In genomic region chr3:56254835-56255234, GRCh38 we compare ENCODE assay signal across 16 cellular contexts.
DNase-seq lines count a peak whose midpoint lies in the region; ATAC-seq, FAIRE-seq and TF ChIP-seq lines count a peak whose summit lies in the region.
"Had no signal": no experiment of that assay in that cellular context is flagged by ENCODE, and none has a peak within 500 bp of the region (broad histone marks: within the 10 kb centered on the region; RNA-seq: fewer than 3 reads in every experiment).

No MANE protein-coding gene starts in this region.

- no peaks in the 10 kb centered on the region for H3K9me3 ChIP-seq in GM12878 (replicated peaks; ENCODE audit: control insufficient read depth, insufficient read depth, low read length)
- H3K9me3 ChIP-seq: colonic mucosa, HAP-1, right atrium auricular region, SJCRH30, thoracic aorta had no signal

- intact Hi-C loops in GM12878 (cut with micrococcal nuclease; ENCODE audit: unreplicated experiment), result loop anchor here (5.0 kb wide), 1 partner anchor 768 kb away; the partner anchor contains the start of gene WNT5A

- ATAC-seq in GM12878 (no peak), GM19463 (IDR thresholded peaks at IDR 0.05; ENCODE audit: unreplicated experiment) (no peak)

- CTCF ChIA-PET in GM12878 (lab: Yijun Ruan, JAX), result interaction anchor here (1.5 to 2.0 kb wide), 2 partner anchors 9 to 12 kb away, joined by 3 to 7 read pairs; no protein-coding TSS in a partner anchor

- H3K4me3 ChIP-seq in AG09309 (ENCODE audit: control insufficient read depth, low read depth, low read length) (no peak overlapping the region), HFF-Myc (replicated peaks; ENCODE audit: low read depth, low read length) (no peak overlapping the region), GM12878 (no peak overlapping the region)
- H3K4me3 ChIP-seq: BLaER1, colonic mucosa, HAP-1, hepatocyte, right atrium auricular region, SJCRH30, thoracic aorta had no signal

- no peak for DNase-seq in AG09309 (ENCODE audit: low read depth)
- DNase-seq in HFF-Myc (ENCODE audit: extremely low read depth, low read depth), result no peak
- DNase-seq in GM12878 (ENCODE audit: low read depth, low spot score), result no peak
- DNase-seq in iPS-NIHi11 (ENCODE audit: low spot score), result peak; percentile 40
- no peak for DNase-seq in HUDEP-2 (lab: John Stamatoyannopoulos, UW; ENCODE audit: unreplicated experiment in 76 of 76)
- DNase-seq in EL, result no peak
- no peak for DNase-seq in middle frontal gyrus (ENCODE audit: extremely low spot score, low spot score)
- DNase-seq: colonic mucosa, NCI-H2227 treated with DMSO at 0.1 percent for 48 hours, SJCRH30 had no signal

- RAD21 ChIA-PET in GM12878 (lab: Charles Lee; ENCODE audit: unreplicated experiment), result no interaction called here

- SMC1A ChIA-PET in GM12878 (lab: Charles Lee; ENCODE audit: uncharacterized antibody, unreplicated experiment), result interaction anchor here (1.8 kb wide), 1 partner anchor 10 kb away, joined by 5 read pairs; no protein-coding TSS in a partner anchor

- no peaks in the 10 kb centered on the region for H3K36me3 ChIP-seq in GM12878 (ENCODE audit: control insufficient read depth in 2 of 2, insufficient read depth in 2 of 2, low read length in 1 of 2)
- H3K36me3 ChIP-seq: BLaER1, colonic mucosa, HAP-1, right atrium auricular region, SJCRH30, thoracic aorta had no signal

- no peak for TF ChIP-seq RAD21 in GM12878 (IDR thresholded peaks at IDR 0.05; ENCODE audit: insufficient read depth, low read depth, low read length)

- no peak overlapping the region for H3K27ac ChIP-seq in GM12878 (ENCODE audit: control insufficient read depth, insufficient read depth)
- H3K27ac ChIP-seq: BLaER1, colonic mucosa, hepatocyte, right atrium auricular region, SJCRH30, thoracic aorta had no signal

- TF ChIP-seq CTCF in AG09309 (IDR thresholded peaks at IDR 0.05; ENCODE audit: control insufficient read depth, insufficient read depth, low read depth, low read length, missing control alignments) (peak; percentile 33), HFF-Myc (IDR thresholded peaks at IDR 0.05; ENCODE audit: low read depth, low read length, missing control alignments) (peak; percentile 31), GM12878 (IDR thresholded peaks at IDR 0.05 in 2 of 3, conservative IDR thresholded peaks at IDR 0.05 in 1 of 3; ENCODE audit: control insufficient read depth in 2 of 3, extremely low read depth in 1 of 3, insufficient read depth in 1 of 3, low read depth in 3 of 3, low read length in 3 of 3) (peak in 2 of 3 experiments; percentile 28 to 36; a peak in 2 of 6 replicates)

- no peak overlapping the region for H3K4me2 ChIP-seq in GM12878 (ENCODE audit: control insufficient read depth, insufficient read depth)
- H3K4me2 ChIP-seq: BLaER1, hepatocyte had no signal

- FAIRE-seq in GM12878 (lab: Jason Lieb, UNC), result no peak

- WGBS in GM12878 (ENCODE audit: insufficient coverage, insufficient replicate concordance, low lambda C conversion rate, missing lambda C conversion rate), result 1% methylated on average over 3 of the region's 3 CpGs

- POLR2A ChIA-PET in GM12878 (lab: Charles Lee), result no interaction called here

- H2AFZ ChIP-seq in GM12878 (ENCODE audit: control insufficient read depth, low read depth, low read length), result no peak overlapping the region
- H2AFZ ChIP-seq: hepatocyte had no signal

- no peak overlapping the region for H3K9ac ChIP-seq in GM12878 (ENCODE audit: control insufficient read depth, insufficient read depth, low read length)
- H3K9ac ChIP-seq: BLaER1 had no signal

- in situ Hi-C loops in GM12878 (cut with MboI), result loop anchor here (5.0 to 10.0 kb wide), 3 partner anchors 773 to 1830 kb away; no protein-coding TSS in a partner anchor

- no peak for TF ChIP-seq EP300 in GM12878 (IDR thresholded peaks at IDR 0.05; ENCODE audit: borderline replicate concordance in 1 of 2, control insufficient read depth in 1 of 2, low read depth in 2 of 2, low read length in 2 of 2)

- no peaks in the 10 kb centered on the region; a peak in 1 of 4 replicates for H3K27me3 ChIP-seq in GM12878 (replicated peaks in 1 of 2; ENCODE audit: control insufficient read depth in 2 of 2, insufficient read depth in 2 of 2, low read length in 1 of 2)
- H3K27me3 ChIP-seq: BLaER1, colonic mucosa, hepatocyte, right atrium auricular region, SJCRH30 had no signal

- H4K20me1 ChIP-seq in GM12878 (ENCODE audit: control insufficient read depth, insufficient read depth), result no peaks in the 10 kb centered on the region
- H4K20me1 ChIP-seq: BLaER1 had no signal

- BruUV-seq in GM12878 (replicated peaks; lab: Mats Ljungman, UMichigan), result no TSS peak

- TF ChIP-seq POLR2A in GM12878 (IDR thresholded peaks at IDR 0.05; ENCODE audit: low read depth, low read length), result no peak

- H3K79me2 ChIP-seq in GM12878 (ENCODE audit: control insufficient read depth, insufficient read depth, low read length), result no peaks in the 10 kb centered on the region
- H3K79me2 ChIP-seq: hepatocyte had no signal

- H3K4me1 ChIP-seq in GM12878 (ENCODE audit: control insufficient read depth, insufficient read depth, low read length), result no peaks in the 10 kb centered on the region
- H3K4me1 ChIP-seq: BLaER1, colonic mucosa, right atrium auricular region had no signal

TF ChIP-seq in GM12878, 131 proteins besides CTCF, POLR2A, EP300 and RAD21:
- TF ChIP-seq FOS (IDR thresholded peaks at IDR 0.05; ENCODE audit: borderline replicate concordance, extremely low read depth, insufficient read length) (no peak), MEF2B (IDR thresholded peaks at IDR 0.05; ENCODE audit: partially characterized antibody, poor library complexity, severe bottlenecking) (no peak), TCF12 (IDR thresholded peaks at IDR 0.05; ENCODE audit: low read depth, low read length) (no peak), NFXL1 (IDR thresholded peaks at IDR 0.05; ENCODE audit: borderline replicate concordance) (no peak)
- TF ChIP-seq, protein P1, sequence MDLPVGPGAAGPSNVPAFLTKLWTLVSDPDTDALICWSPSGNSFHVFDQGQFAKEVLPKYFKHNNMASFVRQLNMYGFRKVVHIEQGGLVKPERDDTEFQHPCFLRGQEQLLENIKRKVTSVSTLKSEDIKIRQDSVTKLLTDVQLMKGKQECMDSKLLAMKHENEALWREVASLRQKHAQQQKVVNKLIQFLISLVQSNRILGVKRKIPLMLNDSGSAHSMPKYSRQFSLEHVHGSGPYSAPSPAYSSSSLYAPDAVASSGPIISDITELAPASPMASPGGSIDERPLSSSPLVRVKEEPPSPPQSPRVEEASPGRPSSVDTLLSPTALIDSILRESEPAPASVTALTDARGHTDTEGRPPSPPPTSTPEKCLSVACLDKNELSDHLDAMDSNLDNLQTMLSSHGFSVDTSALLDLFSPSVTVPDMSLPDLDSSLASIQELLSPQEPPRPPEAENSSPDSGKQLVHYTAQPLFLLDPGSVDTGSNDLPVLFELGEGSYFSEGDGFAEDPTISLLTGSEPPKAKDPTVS (IDR thresholded peaks at IDR 0.05; ENCODE audit: low read depth, low read length), result no peak
